In genomic region chr7:149866139-149866785, GRCh38 we compare ENCODE assay signal across 1 cellular context.
TF ChIP-seq lines count a peak whose summit lies in the region.

No MANE protein-coding gene starts in this region.

TF ChIP-seq in SK-N-SH treated with all-trans-retinoic acid at 6 μM for 48 hours, 23 proteins besides CTCF, POLR2A, EP300 and RAD21 (continued from another document):
- TF ChIP-seq PATZ1 (CRISPR knock-in tag; IDR thresholded peaks at IDR 0.05; ENCODE audit: borderline replicate concordance) = no peak
- no peak for TF ChIP-seq TOX (CRISPR knock-in tag; IDR thresholded peaks at IDR 0.05; ENCODE audit: borderline replicate concordance)
- no peak for TF ChIP-seq ZC3H10 (CRISPR knock-in tag; IDR thresholded peaks at IDR 0.05)
- TF ChIP-seq, protein P1, sequence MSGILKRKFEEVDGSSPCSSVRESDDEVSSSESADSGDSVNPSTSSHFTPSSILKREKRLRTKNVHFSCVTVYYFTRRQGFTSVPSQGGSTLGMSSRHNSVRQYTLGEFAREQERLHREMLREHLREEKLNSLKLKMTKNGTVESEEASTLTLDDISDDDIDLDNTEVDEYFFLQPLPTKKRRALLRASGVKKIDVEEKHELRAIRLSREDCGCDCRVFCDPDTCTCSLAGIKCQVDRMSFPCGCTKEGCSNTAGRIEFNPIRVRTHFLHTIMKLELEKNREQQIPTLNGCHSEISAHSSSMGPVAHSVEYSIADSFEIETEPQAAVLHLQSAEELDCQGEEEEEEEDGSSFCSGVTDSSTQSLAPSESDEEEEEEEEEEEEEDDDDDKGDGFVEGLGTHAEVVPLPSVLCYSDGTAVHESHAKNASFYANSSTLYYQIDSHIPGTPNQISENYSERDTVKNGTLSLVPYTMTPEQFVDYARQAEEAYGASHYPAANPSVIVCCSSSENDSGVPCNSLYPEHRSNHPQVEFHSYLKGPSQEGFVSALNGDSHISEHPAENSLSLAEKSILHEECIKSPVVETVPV (CRISPR knock-in tag; IDR thresholded peaks at IDR 0.05) = no peak
- no peak for TF ChIP-seq ZNF565 (CRISPR knock-in tag; conservative IDR thresholded peaks at IDR 0.05; ENCODE audit: low read depth)
- no peak for TF ChIP-seq ZNF8 (CRISPR knock-in tag; IDR thresholded peaks at IDR 0.05)
